ENCODE assay signal across 15 cellular contexts in genomic region chr2:126399001-126399400, GRCh38.
DNase-seq lines count a peak whose midpoint lies in the region; ATAC-seq and TF ChIP-seq lines count a peak whose summit lies in the region.
"Had no signal": no experiment of that assay in that cellular context is flagged by ENCODE, and none has a peak within 500 bp of the region (broad histone marks: within the 10 kb centered on the region; RNA-seq: fewer than 3 reads in every experiment).

No MANE protein-coding gene starts in this region.

- no peak overlapping the region for H3K27ac ChIP-seq in HL-60 (replicated peaks)
- H3K27ac ChIP-seq: skin epidermis had no signal

- no peaks in the 10 kb centered on the region for H3K27me3 ChIP-seq in HL-60 (ENCODE audit: insufficient read depth, poor library complexity, severe bottlenecking)
- H3K27me3 ChIP-seq: MG63 had no signal

- no peak overlapping the region for H3K4me3 ChIP-seq in HL-60 (replicated peaks; ENCODE audit: insufficient read depth, low read length)
- H3K4me3 ChIP-seq: MG63, skin epidermis had no signal

- no peak for ATAC-seq in HG02852 (IDR thresholded peaks at IDR 0.05; ENCODE audit: unreplicated experiment)
- ATAC-seq in GM21423 (IDR thresholded peaks at IDR 0.05; ENCODE audit: unreplicated experiment) = no peak
- ATAC-seq in GM19455 (IDR thresholded peaks at IDR 0.05; ENCODE audit: unreplicated experiment) = no peak
- ATAC-seq: naive thymus-derived CD4-positive, alpha-beta T cell; stimulated activated memory B cell treated with anti-CD40 and anti-IgM and Interleukin-4, amounts not matched to agents 10 μg/mL and 1 μg/mL and 100 μg/mL, for 72 hours had no signal

- peak; percentile 3 for TF ChIP-seq CTCF in HL-60 (IDR thresholded peaks at IDR 0.05; ENCODE audit: insufficient read depth, low read length)

- DNase-seq in activated CD4-positive, alpha-beta T cell treated with anti-CD3 and anti-CD28 coated beads for 48 hours = peak; percentile 43
- DNase-seq in activated CD4-positive, alpha-beta T cell treated with anti-CD3 and anti-CD28 coated beads for 4 hours = no peak
- peak in 1 of 2 experiments; percentile 30 for DNase-seq in HL-60 (ENCODE audit: low read depth in 1 of 2, low spot score in 1 of 2)
- DNase-seq in activated T-cell treated with anti-CD3 and anti-CD28 coated beads, Interleukin-2, amount 50 U/mL, for 48 hours = peak; percentile 31 to 39
- DNase-seq in stimulated activated CD4-positive, alpha-beta T cell treated with anti-CD3 and anti-CD28 coated beads, Interleukin-4, amount 100 ng/mL, for 48 hours (ENCODE audit: low read depth in 2 of 2) = peak; percentile 3 to 7
- DNase-seq: DMS79, H7, kidney glomerular epithelial cell, MG63 had no signal

Comparison
In these comparisons a context has a peak if more than half of its experiments do, and no peak if none do; other contexts are left out.
1. DNase-seq: peak in activated CD4-positive, alpha-beta T cell treated with anti-CD3 and anti-CD28 coated beads for 48 hours (single experiment), activated T-cell treated with anti-CD3 and anti-CD28 coated beads, Interleukin-2, amount 50 U/mL, for 48 hours (2 of 2) and stimulated activated CD4-positive, alpha-beta T cell treated with anti-CD3 and anti-CD28 coated beads, Interleukin-4, amount 100 ng/mL, for 48 hours (2 of 2); none in activated CD4-positive, alpha-beta T cell treated with anti-CD3 and anti-CD28 coated beads for 4 hours (0 of 2).